ENCODE assay signal across 15 cellular contexts in the genomic region with DNA sequence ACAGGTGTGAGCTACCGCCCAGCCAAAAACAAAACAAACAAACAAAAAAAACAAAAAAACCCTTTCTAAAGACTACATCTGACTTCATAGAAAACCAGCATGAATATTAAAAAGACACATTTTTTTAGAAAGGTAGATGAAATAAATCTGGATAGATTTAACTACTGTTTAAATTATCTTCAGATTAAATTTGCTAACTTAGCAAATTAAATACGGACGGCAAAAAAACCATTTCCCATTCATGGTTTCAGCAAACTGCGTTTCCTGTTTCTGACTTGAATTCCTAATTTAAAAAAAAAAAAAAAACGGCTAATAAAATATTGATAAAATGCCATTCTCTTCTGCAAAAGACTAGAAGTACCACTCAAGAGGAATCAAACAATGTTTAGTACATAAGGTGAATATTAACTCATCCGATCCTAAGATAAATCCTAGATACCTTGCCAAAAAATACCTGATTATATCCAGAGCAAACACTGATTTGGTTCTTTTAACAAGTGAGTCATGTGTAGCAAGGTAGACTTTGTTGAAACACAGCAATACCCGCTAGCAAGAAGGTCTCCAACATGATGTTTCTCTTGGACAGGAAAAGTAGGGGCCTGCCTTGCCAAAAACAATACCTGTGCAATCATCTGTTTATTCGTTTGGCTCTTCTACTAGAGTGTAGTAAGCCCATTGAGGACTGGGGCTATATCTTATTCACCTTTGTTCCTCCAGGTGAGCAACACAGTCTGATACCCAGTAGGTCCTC.
"Had no signal": no experiment of that assay in that cellular context is flagged by ENCODE, and none has a peak within 500 bp of the region (broad histone marks: within the 10 kb centered on the region; RNA-seq: fewer than 3 reads in every experiment).

No MANE protein-coding gene starts in this region.

- H3K4me1 ChIP-seq: lower lobe of right lung, suprapubic skin had no signal

- DNase-seq: activated CD4-positive, alpha-beta T cell treated with anti-CD3 and anti-CD28 coated beads for 1 hour; activated CD4-positive, alpha-beta T cell treated with anti-CD3 and anti-CD28 coated beads, Interleukin-2, amount 50 U/mL, for 4 hours; activated naive CD4-positive, alpha-beta T cell treated with anti-CD3 and anti-CD28 coated beads for 36 hours; activated naive CD8-positive, alpha-beta T cell treated with anti-CD3 and anti-CD28 coated beads, Interleukin-2, amount 50 U/mL, for 24 hours; aorta; foreskin fibroblast; glutamatergic neuron; hypothalamus; lower lobe of right lung; stimulated activated naive CD8-positive, alpha-beta T cell treated with anti-CD3 and anti-CD28 coated beads, Interleukin-15, Interleukin-2, amounts not matched to agents 100 U/mL and 50 U/mL, for 24 hours; T1000; trophoblast cell had no signal

- H3K9me3 ChIP-seq: lower lobe of right lung, suprapubic skin had no signal

- H3K36me3 ChIP-seq: lower lobe of right lung, suprapubic skin had no signal

- H3K27ac ChIP-seq: lower lobe of right lung, suprapubic skin had no signal

- H3K27me3 ChIP-seq: suprapubic skin had no signal

- H3K4me3 ChIP-seq: lower lobe of right lung, suprapubic skin had no signal

- ATAC-seq: activated naive CD8-positive, alpha-beta T cell treated with anti-CD3 and anti-CD28 coated beads, Interleukin-2, amount 50 U/mL, for 24 hours; activated T-helper 17 cell treated with anti-CD3 and anti-CD28 coated beads, Interleukin-2, amount 50 U/mL, for 72 hours; lower lobe of right lung; sciatic nerve; stimulated activated naive CD8-positive, alpha-beta T cell treated with anti-CD3 and anti-CD28 coated beads, Interleukin-15, Interleukin-2, amounts not matched to agents 100 U/mL and 50 U/mL, for 24 hours had no signal
